11 cellular contexts compared by ENCODE assay signal in genomic region chrX:28920554-28920953, GRCh38.
A peak's percentile ranks its signal among the peaks of the same experiment; 100 is the strongest.
DNase-seq lines count a peak whose midpoint lies in the region; ATAC-seq lines count a peak whose summit lies in the region.
"Had no signal": no experiment of that assay in that cellular context is flagged by ENCODE, and none has a peak within 500 bp of the region (broad histone marks: within the 10 kb centered on the region; RNA-seq: fewer than 3 reads in every experiment).

No MANE protein-coding gene starts in this region.

- DNase-seq in M059J (ENCODE audit: low read depth) (peak; percentile 16), NCI-H2227 treated with DMSO at 0.1 percent for 48 hours (lab: John Stamatoyannopoulos, UW) (peak; percentile 70), cerebellar cortex (ENCODE audit: low spot score) (peak; percentile 3), renal cortical epithelial cell (ENCODE audit: low read depth) (peak; percentile 19), GOT3 (lab: John Stamatoyannopoulos, UW) (no peak)
- no peak for DNase-seq in effector CD4-positive, alpha-beta T cell
- DNase-seq: activated CD4-positive, alpha-beta T cell treated with anti-CD3 and anti-CD28 coated beads for 1 hour; activated T-cell treated with anti-CD3 and anti-CD28 coated beads, Interleukin-2, amount 50 U/mL, for 4 hours; CD8-positive, alpha-beta T cell; left ventricle myocardium inferior had no signal

- ATAC-seq in GM18520 (IDR thresholded peaks at IDR 0.05; ENCODE audit: unreplicated experiment): no peak
- ATAC-seq: activated T-cell treated with anti-CD3 and anti-CD28 coated beads, Interleukin-2, amount 50 U/mL, for 4 hours; CD8-positive, alpha-beta T cell had no signal

Comparison
In these comparisons a context has a peak if more than half of its experiments do, and no peak if none do; other contexts are left out.
1. DNase-seq: peak in M059J (single experiment), NCI-H2227 treated with DMSO at 0.1 percent for 48 hours (single experiment), cerebellar cortex (single experiment) and renal cortical epithelial cell (single experiment); none in effector CD4-positive, alpha-beta T cell (single experiment) and GOT3 (single experiment).